Comparison of ENCODE assay signal across 16 cellular contexts in genomic region chr4:7867701-7868429, GRCh38.
DNase-seq lines count a peak whose midpoint lies in the region; ATAC-seq and TF ChIP-seq lines count a peak whose summit lies in the region.
"Had no signal": no experiment of that assay in that cellular context is flagged by ENCODE, and none has a peak within 500 bp of the region (broad histone marks: within the 10 kb centered on the region; RNA-seq: fewer than 3 reads in every experiment).

No MANE protein-coding gene starts in this region.

- peak overlapping the region; percentile 34 to 92 (median 83) for H3K27ac Mint-ChIP-seq in CD4-positive, alpha-beta memory T cell
- H3K27ac Mint-ChIP-seq in T-helper 2 cell treated with Interferon-gamma antibody and Interleukin-4, amounts not matched to agents 5 μg/mL and 100 μg/mL, for 36 hours: peak overlapping the region; percentile 67
- peak overlapping the region; percentile 36 for H3K27ac Mint-ChIP-seq in endodermal cell

- no peaks in the 10 kb centered on the region for H3K27me3 ChIP-seq in ACC112 (ENCODE audit: insufficient read depth, low read length)
- no peaks in the 10 kb centered on the region for H3K27me3 ChIP-seq in CD4-positive, alpha-beta memory T cell (ENCODE audit: insufficient read depth, low read length)
- no peaks in the 10 kb centered on the region for H3K27me3 ChIP-seq in endodermal cell (ENCODE audit: control insufficient read depth, insufficient read depth, low read length, poor library complexity, severe bottlenecking)
- H3K27me3 ChIP-seq: cardiac muscle cell, suprapubic skin had no signal

- no peak for ATAC-seq in GM21515 (IDR thresholded peaks at IDR 0.05; ENCODE audit: unreplicated experiment)
- ATAC-seq in left cardiac atrium: no peak
- ATAC-seq in HG03097 (IDR thresholded peaks at IDR 0.05; ENCODE audit: low FRiP score, unreplicated experiment): no peak
- ATAC-seq: activated CD8-positive, alpha-beta T cell treated with anti-CD3 and anti-CD28 coated beads, Interleukin-2, amount 10 ng/mL, durations not matched to agents 7 days and 5 days; right cardiac atrium had no signal

- no peaks in the 10 kb centered on the region for H3K9me3 ChIP-seq in CD4-positive, alpha-beta memory T cell (ENCODE audit: control insufficient read depth in 1 of 2, low read length in 2 of 2)
- peaks cover 8% of the 10 kb centered on the region for H3K9me3 ChIP-seq in endodermal cell (ENCODE audit: control insufficient read depth, low read length)
- H3K9me3 ChIP-seq: suprapubic skin had no signal

- H3K27me3 Mint-ChIP-seq in CD4-positive, alpha-beta memory T cell: peaks cover 0 to 4% of the 10 kb centered on the region in 2 donors
- peaks cover 4% of the 10 kb centered on the region for H3K27me3 Mint-ChIP-seq in T-helper 2 cell treated with Interferon-gamma antibody and Interleukin-4, amounts not matched to agents 5 μg/mL and 100 μg/mL, for 36 hours (ENCODE audit: low read depth)
- H3K27me3 Mint-ChIP-seq in endodermal cell (ENCODE audit: insufficient read depth): peaks cover 1% of the 10 kb centered on the region

- intact Hi-C loops in CD4-positive, alpha-beta memory T cell (cut with micrococcal nuclease): loop anchor here (2.0 to 5.0 kb wide), 2 partner anchors 13 to 36 kb away; no protein-coding TSS in a partner anchor
- intact Hi-C loops in left cardiac atrium (cut with DNase I): loop anchor here in 1 of 2 donors (10.0 kb wide), 1 partner anchor 67 kb away; the partner anchor contains the start of gene AFAP1

- H3K4me3 ChIP-seq in ACC112 (ENCODE audit: low read depth, low read length) (peak overlapping the region; percentile 42; the same call in 1 of the 2 replicates), endodermal cell (ENCODE audit: low read length) (no peak overlapping the region)
- H3K4me3 ChIP-seq in CD4-positive, alpha-beta memory T cell (ENCODE audit: low read length in 2 of 2): no peak overlapping the region
- H3K4me3 ChIP-seq: cardiac muscle cell, suprapubic skin had no signal

- H3K27ac ChIP-seq in ACC112 (ENCODE audit: low read depth, low read length) (peak overlapping the region; percentile 90), endodermal cell (ENCODE audit: low read depth, low read length) (no peak overlapping the region)
- no peak overlapping the region for H3K27ac ChIP-seq in CD4-positive, alpha-beta memory T cell (ENCODE audit: low read depth, low read length)
- H3K27ac ChIP-seq: cardiac muscle cell, suprapubic skin had no signal

- no peak overlapping the region for H2AFZ ChIP-seq in ACC112 (ENCODE audit: low read length, unreplicated experiment)

- H3K9ac ChIP-seq in endodermal cell (ENCODE audit: extremely low read depth, low read length, poor library complexity, severe bottlenecking): no peak overlapping the region

- peaks cover 57% of the 10 kb centered on the region for H3K36me3 ChIP-seq in ACC112 (ENCODE audit: insufficient read depth, low read length)
- H3K36me3 ChIP-seq in CD4-positive, alpha-beta memory T cell (ENCODE audit: insufficient read depth, low read length): no peaks in the 10 kb centered on the region
- H3K36me3 ChIP-seq in endodermal cell (ENCODE audit: control insufficient read depth, insufficient read depth, low read length): peaks cover 55% of the 10 kb centered on the region

- H3K79me2 ChIP-seq in ACC112 (ENCODE audit: control insufficient read depth, insufficient read depth, low read length, unreplicated experiment): peaks cover 74% of the 10 kb centered on the region

- peaks cover 27 to 52% (median 40%) of the 10 kb centered on the region in 4 donors for H3K4me1 Mint-ChIP-seq in CD4-positive, alpha-beta memory T cell
- peaks cover 30% of the 10 kb centered on the region for H3K4me1 Mint-ChIP-seq in T-helper 2 cell treated with Interferon-gamma antibody and Interleukin-4, amounts not matched to agents 5 μg/mL and 100 μg/mL, for 36 hours (ENCODE audit: low read depth)
- peaks cover 4% of the 10 kb centered on the region for H3K4me1 Mint-ChIP-seq in endodermal cell

- TF ChIP-seq CTCF in endodermal cell (conservative IDR thresholded peaks at IDR 0.05): no peak

- CTCF ChIA-PET in CD4-positive, alpha-beta memory T cell (lab: Charles Lee; ENCODE audit: partially characterized antibody): interaction anchor here (0.9 to 4.0 kb wide), 4 partner anchors 9 to 66 kb away, joined by 3 to 18 read pairs (median 4); no protein-coding TSS in a partner anchor

- peaks cover 0 to 8% (median 3%) of the 10 kb centered on the region in 8 donors for H3K9me3 Mint-ChIP-seq in CD4-positive, alpha-beta memory T cell
- H3K9me3 Mint-ChIP-seq in T-helper 2 cell treated with Interferon-gamma antibody and Interleukin-4, amounts not matched to agents 5 μg/mL and 100 μg/mL, for 36 hours: peaks cover 8% of the 10 kb centered on the region
- H3K9me3 Mint-ChIP-seq in endodermal cell: peaks cover 13% of the 10 kb centered on the region

- POLR2A ChIA-PET in CD4-positive, alpha-beta memory T cell (lab: Charles Lee; ENCODE audit: partially characterized antibody): interaction anchor here (1.0 to 5.0 kb wide), 3 partner anchors 9 to 14 kb away, joined by 3 to 54 read pairs (median 4); no protein-coding TSS in a partner anchor

- H3K4me1 ChIP-seq in ACC112 (ENCODE audit: control insufficient read depth, insufficient read depth, low read length, unreplicated experiment): peaks cover 58% of the 10 kb centered on the region
- peaks cover 18% of the 10 kb centered on the region for H3K4me1 ChIP-seq in CD4-positive, alpha-beta memory T cell (ENCODE audit: insufficient read depth, low read length)
- H3K4me1 ChIP-seq in endodermal cell (ENCODE audit: control insufficient read depth, insufficient read depth, low read length): no peaks in the 10 kb centered on the region

- peak overlapping the region in 5 of 8 donors; percentile 1 to 40 (median 22) for H3K4me3 Mint-ChIP-seq in CD4-positive, alpha-beta memory T cell
- H3K4me3 Mint-ChIP-seq in T-helper 2 cell treated with Interferon-gamma antibody and Interleukin-4, amounts not matched to agents 5 μg/mL and 100 μg/mL, for 36 hours: peak overlapping the region; percentile 33
- no peak overlapping the region for H3K4me3 Mint-ChIP-seq in endodermal cell
- H3K4me3 Mint-ChIP-seq: immature natural killer cell had no signal

- DNase-seq in CD4-positive, alpha-beta memory T cell: no peak
- DNase-seq in T-helper 2 cell treated with Interferon-gamma antibody and Interleukin-4, amounts not matched to agents 5 μg/mL and 100 μg/mL, for 36 hours (ENCODE audit: low spot score): no peak
- DNase-seq in endodermal cell (no peak), DMS 273 treated with DMSO at 0.1 percent for 48 hours (lab: John Stamatoyannopoulos, UW) (no peak), left cardiac atrium (no peak)
- DNase-seq: activated CD8-positive, alpha-beta T cell treated with anti-CD3 and anti-CD28 coated beads, Interleukin-2, amount 10 ng/mL, durations not matched to agents 7 days and 5 days; immature natural killer cell; NCI-H1694 treated with DMSO at 0.1 percent for 48 hours; NK-92 treated with Interleukin-12 subunit alpha and Interleukin-12 subunit beta, amount 100 ng/mL, for 24 hours; right cardiac atrium; SW 1271 had no signal

- H3K36me3 Mint-ChIP-seq in CD4-positive, alpha-beta memory T cell: peaks cover 18 to 19% of the 10 kb centered on the region in 2 donors
- H3K36me3 Mint-ChIP-seq in T-helper 2 cell treated with Interferon-gamma antibody and Interleukin-4, amounts not matched to agents 5 μg/mL and 100 μg/mL, for 36 hours (ENCODE audit: low read depth): peaks cover 10% of the 10 kb centered on the region
- peaks cover 62% of the 10 kb centered on the region for H3K36me3 Mint-ChIP-seq in endodermal cell (ENCODE audit: low read depth)

- 75 to 89% methylated on average over 6 to 8 of the region's 8 CpGs for WGBS in endodermal cell (ENCODE audit: insufficient coverage in 1 of 2, insufficient read length in 1 of 2), 2 experiments
